ENCODE assay signal across 11 cellular contexts in genomic region chr1:8017495-8018310, GRCh38. TPM values are rescaled to one million over a fixed set of nuclear protein-coding genes. Genes with fewer than 3 reads are reported as not detected.
DNase-seq lines count a peak whose midpoint lies in the region; TF ChIP-seq lines count a peak whose summit lies in the region.
"Had no signal": no experiment of that assay in that cellular context is flagged by ENCODE, and none has a peak within 500 bp of the region (broad histone marks: within the 10 kb centered on the region; RNA-seq: fewer than 3 reads in every experiment).

No MANE protein-coding gene starts in this region.

- no peaks in the 10 kb centered on the region for H3K27me3 Mint-ChIP-seq in nephron progenitor cell (ENCODE audit: low read depth, poor library complexity)

- H3K4me1 Mint-ChIP-seq in nephron progenitor cell, result peaks cover 73% of the 10 kb centered on the region

- peaks cover 15% of the 10 kb centered on the region for H3K36me3 ChIP-seq in ectodermal cell (ENCODE audit: control insufficient read depth, insufficient read depth, low read length)

- no peak for TF ChIP-seq CTCF in nephron progenitor cell (IDR thresholded peaks at IDR 0.05)

- H3K27me3 ChIP-seq in ectodermal cell (ENCODE audit: control insufficient read depth, insufficient read depth, low read length, poor library complexity, severe bottlenecking), result no peaks in the 10 kb centered on the region

- peak overlapping the region; percentile 77 for H3K27ac Mint-ChIP-seq in nephron progenitor cell
- H3K27ac Mint-ChIP-seq: activated T-cell treated with anti-CD3 and anti-CD28 coated beads, Interleukin-2, amount 50 U/mL, for 72 hours had no signal

- no peaks in the 10 kb centered on the region for H3K9me3 Mint-ChIP-seq in nephron progenitor cell
- H3K9me3 Mint-ChIP-seq: activated T-cell treated with anti-CD3 and anti-CD28 coated beads, Interleukin-2, amount 50 U/mL, for 72 hours had no signal

- H3K27ac ChIP-seq in ectodermal cell (ENCODE audit: insufficient read depth, low read depth, low read length, poor library complexity, severe bottlenecking), result peak overlapping the region; percentile 41

- H3K4me3 ChIP-seq in ectodermal cell (ENCODE audit: insufficient read depth, low read depth, low read length), result no peak overlapping the region

- TF ChIP-seq POLR2A in erythroblast (IDR thresholded peaks at IDR 0.05; ENCODE audit: low read length), result no peak

- 51 to 57% methylated on average over 4 to 5 of the region's 5 CpGs for WGBS in ectodermal cell, 2 experiments

- DNase-seq in COLO829 (ENCODE audit: low spot score), result peak; percentile 39
- peak; percentile 38 for DNase-seq in NCI-H510A (lab: John Stamatoyannopoulos, UW)
- DNase-seq in nephron progenitor cell, result no peak
- DNase-seq in erythroblast (lab: John Stamatoyannopoulos, UW), result no peak
- no peak for DNase-seq in NCI-H146 treated with DMSO at 0.1 percent for 48 hours (lab: John Stamatoyannopoulos, UW; ENCODE audit: unreplicated experiment)
- no peak for DNase-seq in Kasumi-1 (lab: John Stamatoyannopoulos, UW)
- no peak for DNase-seq in activated CD4-positive, alpha-beta T cell treated with anti-CD3 and anti-CD28 coated beads, Interleukin-2, amount 50 U/mL, for 4 hours
- DNase-seq: activated T-cell treated with anti-CD3 and anti-CD28 coated beads, Interleukin-2, amount 50 U/mL, for 72 hours; DND-41; NCI-H774 had no signal

- no peaks in the 10 kb centered on the region for H3K9me3 ChIP-seq in ectodermal cell (ENCODE audit: control insufficient read depth, low read length)

- H3K4me1 ChIP-seq in ectodermal cell (ENCODE audit: control insufficient read depth, insufficient read depth, low read length), result peaks cover 64% of the 10 kb centered on the region

- H3K36me3 Mint-ChIP-seq in nephron progenitor cell (ENCODE audit: low read depth), result peaks cover 20% of the 10 kb centered on the region

- peak overlapping the region; percentile 54 for H3K4me3 Mint-ChIP-seq in nephron progenitor cell
- H3K4me3 Mint-ChIP-seq: activated T-cell treated with anti-CD3 and anti-CD28 coated beads, Interleukin-2, amount 50 U/mL, for 72 hours had no signal

RNA-seq across cellular contexts. Expression of gene ERRFI1, which starts 8.4 kb away (rescaled TPM):
- 28.0 TPM for polyA plus RNA-seq in ectodermal cell (2013, experiment 1 of 4)
- 33.5 TPM for polyA plus RNA-seq in ectodermal cell (2013, experiment 2 of 4)
- polyA plus RNA-seq in ectodermal cell (2013, experiment 3 of 4), result 25.7 TPM
- polyA plus RNA-seq in ectodermal cell (2013, experiment 4 of 4), result 29.3 TPM

RNA-seq across cellular contexts. Expression of gene PARK7, which starts 56.2 kb away (rescaled TPM):
- polyA plus RNA-seq in ectodermal cell (2013, experiment 1 of 4), result 326 TPM
- 297 TPM for polyA plus RNA-seq in ectodermal cell (2013, experiment 2 of 4)
- 253 TPM for polyA plus RNA-seq in ectodermal cell (2013, experiment 3 of 4)
- polyA plus RNA-seq in ectodermal cell (2013, experiment 4 of 4), result 296 TPM

Comparison
In these comparisons a context has a peak if more than half of its experiments do, and no peak if none do; other contexts are left out.
1. DNase-seq: peak in COLO829 (single experiment) and NCI-H510A (single experiment); none in nephron progenitor cell (single experiment), erythroblast (0 of 2), NCI-H146 treated with DMSO at 0.1 percent for 48 hours (single experiment), Kasumi-1 (0 of 2) and activated CD4-positive, alpha-beta T cell treated with anti-CD3 and anti-CD28 coated beads, Interleukin-2, amount 50 U/mL, for 4 hours (0 of 2).